Comparison of ENCODE assay signal across 13 cellular contexts in the genomic region with DNA sequence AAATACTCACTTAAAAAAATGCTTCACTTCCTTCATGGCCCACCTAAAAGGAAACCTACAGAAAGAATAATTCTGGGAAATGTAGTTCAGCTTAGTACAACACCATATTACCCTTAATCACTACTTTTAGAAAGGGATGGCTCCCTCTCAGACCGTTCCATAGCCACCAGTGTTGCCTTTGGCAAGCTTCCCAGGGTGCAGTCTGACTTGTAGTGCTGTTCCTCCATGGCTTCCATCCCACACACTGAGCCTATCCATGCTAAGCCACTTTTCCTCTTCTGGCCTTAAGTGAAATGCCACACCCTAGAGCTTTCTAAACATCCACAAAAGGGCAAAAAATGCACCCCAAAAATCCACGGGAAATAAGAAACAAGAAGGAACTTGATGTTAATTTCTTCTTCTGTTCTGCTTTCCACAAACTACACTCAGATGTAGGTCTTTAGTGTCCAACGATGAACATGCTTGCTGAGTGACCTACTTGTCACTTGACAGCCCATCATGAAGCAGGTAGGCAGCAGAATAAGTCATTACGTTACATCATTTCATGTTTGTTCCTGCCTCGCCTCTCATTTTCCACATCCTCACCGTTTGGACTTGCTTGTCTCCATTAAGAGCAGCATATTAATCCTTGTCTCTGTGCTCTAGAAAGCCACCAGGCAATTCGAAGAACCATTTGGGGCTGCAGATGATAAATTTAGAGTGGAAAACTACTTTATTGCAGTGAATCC.
DNase-seq lines count a peak whose midpoint lies in the region; ATAC-seq and TF ChIP-seq lines count a peak whose summit lies in the region.
"Had no signal": no experiment of that assay in that cellular context is flagged by ENCODE, and none has a peak within 500 bp of the region (broad histone marks: within the 10 kb centered on the region; RNA-seq: fewer than 3 reads in every experiment).

No MANE protein-coding gene starts in this region.

- no peaks in the 10 kb centered on the region for H3K4me1 ChIP-seq in H9 (ENCODE audit: insufficient read depth, low read length)
- no peaks in the 10 kb centered on the region for H3K4me1 ChIP-seq in PC-3 (ENCODE audit: insufficient read depth, low read length)
- no peaks in the 10 kb centered on the region for H3K4me1 ChIP-seq in osteoblast (ENCODE audit: insufficient read depth, low read length)

- WGBS in H9 (ENCODE audit: extremely low coverage, insufficient read length, low lambda C conversion rate): no CpG with 5 or more reads among the region's 7 CpGs

- H3K4me3 Mint-ChIP-seq in H9: no peak overlapping the region
- H3K4me3 Mint-ChIP-seq in stimulated activated naive CD8-positive, alpha-beta T cell treated with anti-CD3 and anti-CD28 coated beads, Interleukin-15, amount 100 ng/mL, for 72 hours: no peak overlapping the region
- H3K4me3 Mint-ChIP-seq: activated T-cell treated with anti-CD3 and anti-CD28 coated beads, Interleukin-2, amount 50 U/mL, for 72 hours; natural killer cell treated with Interleukin-12 subunit alpha and Interleukin-12 subunit beta and Interleukin-15 and Interleukin-18, amount 100 ng/mL, for 72 hours; stimulated activated naive CD8-positive, alpha-beta T cell treated with anti-CD3 and anti-CD28 coated beads, Interleukin-15, Interleukin-2, amounts not matched to agents 100 ng/mL and 50 ng/mL, for 24 hours had no signal

- no peaks in the 10 kb centered on the region for H3K79me1 ChIP-seq in H9 (ENCODE audit: insufficient read depth, low read depth, low read length, poor library complexity, severe bottlenecking)

- no peak overlapping the region for H3K9ac ChIP-seq in H9 (ENCODE audit: extremely low read depth, insufficient read length, low read length)
- H3K9ac ChIP-seq in PC-3 (ENCODE audit: low read length): no peak overlapping the region

- H3K36me3 ChIP-seq in PC-3 (ENCODE audit: low read depth, low read length) (no peaks in the 10 kb centered on the region), osteoblast (ENCODE audit: insufficient read depth, low read length) (no peaks in the 10 kb centered on the region)

- H3K27me3 ChIP-seq in H9 (ENCODE audit: insufficient read depth, low read length) (no peaks in the 10 kb centered on the region), PC-3 (ENCODE audit: low read length) (no peaks in the 10 kb centered on the region), osteoblast (ENCODE audit: insufficient read depth, low read length) (no peaks in the 10 kb centered on the region)

- no peaks in the 10 kb centered on the region; a peak in 1 of 4 replicates for H3K4me1 Mint-ChIP-seq in H9
- no peaks in the 10 kb centered on the region for H3K4me1 Mint-ChIP-seq in stimulated activated naive CD8-positive, alpha-beta T cell treated with anti-CD3 and anti-CD28 coated beads, Interleukin-15, amount 100 ng/mL, for 72 hours

- no peak overlapping the region for H2BK120ac ChIP-seq in H9 (ENCODE audit: low read depth, low read length, poor library complexity, severe bottlenecking)

- no peak for DNase-seq in H9
- peak; percentile 25 for DNase-seq in PC-3
- DNase-seq in fibroblast of mammary gland (ENCODE audit: low read depth): peak; percentile 79
- DNase-seq in osteoblast (ENCODE audit: insufficient read length, low spot score, missing footprints): peak; percentile 77
- DNase-seq in midbrain (lab: John Stamatoyannopoulos, UW): no peak
- DNase-seq in stimulated activated naive CD8-positive, alpha-beta T cell treated with anti-CD3 and anti-CD28 coated beads, Interleukin-15, amount 100 ng/mL, for 72 hours: no peak
- DNase-seq in middle frontal gyrus (ENCODE audit: extremely low spot score, low spot score): no peak
- no peak for DNase-seq in activated CD8-positive, alpha-beta memory T cell treated with anti-CD3 and anti-CD28 coated beads, Interleukin-2, amount 50 U/mL, for 4 hours
- DNase-seq: activated T-cell treated with anti-CD3 and anti-CD28 coated beads, Interleukin-2, amount 50 U/mL, for 72 hours; cortex of kidney; DMS79 had no signal

- POLR2A ChIA-PET in PC-3 (lab: Charles Lee; ENCODE audit: unreplicated experiment): interaction anchor here (0.5 to 0.6 kb wide), 2 partner anchors 151 to 746 kb away, joined by 3 to 4 read pairs; no protein-coding TSS in a partner anchor

- no peak overlapping the region for H3K23ac ChIP-seq in H9 (ENCODE audit: insufficient read length, low read depth, low read length)

- H3K79me2 ChIP-seq in H9 (ENCODE audit: insufficient read depth, low read length) (no peaks in the 10 kb centered on the region), PC-3 (ENCODE audit: low read length) (no peaks in the 10 kb centered on the region), osteoblast (ENCODE audit: insufficient read depth, low read length) (no peaks in the 10 kb centered on the region)

- H3K9me3 ChIP-seq in H9 (ENCODE audit: control insufficient read depth, low read depth, low read length) (no peaks in the 10 kb centered on the region), PC-3 (ENCODE audit: low read length) (no peaks in the 10 kb centered on the region), osteoblast (ENCODE audit: low read depth, low read length) (peaks cover 6% of the 10 kb centered on the region)

- TF ChIP-seq CTCF in H9 (conservative IDR thresholded peaks at IDR 0.05) (no peak), PC-3 (conservative IDR thresholded peaks at IDR 0.05; ENCODE audit: low read depth, low read length) (no peak), fibroblast of mammary gland (conservative IDR thresholded peaks at IDR 0.05; ENCODE audit: control insufficient read depth, insufficient read depth, low read depth, low read length) (no peak), osteoblast (IDR thresholded peaks at IDR 0.05; ENCODE audit: extremely low read depth, low read depth, low read length) (no peak)

- no peak overlapping the region for H3K27ac Mint-ChIP-seq in H9
- H3K27ac Mint-ChIP-seq in stimulated activated naive CD8-positive, alpha-beta T cell treated with anti-CD3 and anti-CD28 coated beads, Interleukin-15, amount 100 ng/mL, for 72 hours: no peak overlapping the region
- H3K27ac Mint-ChIP-seq: activated T-cell treated with anti-CD3 and anti-CD28 coated beads, Interleukin-2, amount 50 U/mL, for 72 hours; natural killer cell treated with Interleukin-12 subunit alpha and Interleukin-12 subunit beta and Interleukin-15 and Interleukin-18, amount 100 ng/mL, for 72 hours; stimulated activated naive CD8-positive, alpha-beta T cell treated with anti-CD3 and anti-CD28 coated beads, Interleukin-15, Interleukin-2, amounts not matched to agents 100 ng/mL and 50 ng/mL, for 24 hours had no signal

- H3K56ac ChIP-seq in H9 (ENCODE audit: insufficient read length, low read depth, low read length): no peak overlapping the region

- peaks cover 23 to 28% of the 10 kb centered on the region in 2 experiments for H3K9me3 Mint-ChIP-seq in H9
- H3K9me3 Mint-ChIP-seq in stimulated activated naive CD8-positive, alpha-beta T cell treated with anti-CD3 and anti-CD28 coated beads, Interleukin-15, amount 100 ng/mL, for 72 hours: peaks cover 19 to 32% of the 10 kb centered on the region in 2 donors

- H3K4me2 ChIP-seq in H9 (ENCODE audit: insufficient read depth, insufficient read length, low read length): no peak overlapping the region
- no peak overlapping the region for H3K4me2 ChIP-seq in PC-3 (ENCODE audit: low read length)
- no peak overlapping the region for H3K4me2 ChIP-seq in osteoblast (ENCODE audit: insufficient read depth, low read length)

- H4K20me1 ChIP-seq in H9 (ENCODE audit: control insufficient read depth, insufficient read depth, insufficient read length) (no peaks in the 10 kb centered on the region), PC-3 (ENCODE audit: low read length) (no peaks in the 10 kb centered on the region), osteoblast (ENCODE audit: insufficient read depth, low read length) (no peaks in the 10 kb centered on the region)

- no peaks in the 10 kb centered on the region; the same call in 1 of the 2 replicates for H3K27me3 Mint-ChIP-seq in H9 (ENCODE audit: low read depth)
- no peaks in the 10 kb centered on the region for H3K27me3 Mint-ChIP-seq in stimulated activated naive CD8-positive, alpha-beta T cell treated with anti-CD3 and anti-CD28 coated beads, Interleukin-15, amount 100 ng/mL, for 72 hours
- H3K27me3 Mint-ChIP-seq: natural killer cell treated with Interleukin-12 subunit alpha and Interleukin-12 subunit beta and Interleukin-15 and Interleukin-18, amount 100 ng/mL, for 72 hours; stimulated activated naive CD8-positive, alpha-beta T cell treated with anti-CD3 and anti-CD28 coated beads, Interleukin-15, Interleukin-2, amounts not matched to agents 100 ng/mL and 50 ng/mL, for 24 hours had no signal

- H3K27ac ChIP-seq in H9 (ENCODE audit: insufficient read length, low read depth, low read length) (no peak overlapping the region), PC-3 (ENCODE audit: low read length) (no peak overlapping the region), osteoblast (ENCODE audit: low read depth, low read length) (no peak overlapping the region)

- H2AK5ac ChIP-seq in H9 (ENCODE audit: insufficient read length, low read length): no peak overlapping the region

- H3K36me3 Mint-ChIP-seq in H9 (ENCODE audit: insufficient read depth in 1 of 3, low read depth in 3 of 3): peaks cover 11 to 28% (median 19%) of the 10 kb centered on the region in 3 experiments

- no peak overlapping the region for H4K91ac ChIP-seq in H9 (ENCODE audit: insufficient read length, low read depth, low read length)

- H3K4ac ChIP-seq in H9 (ENCODE audit: low read depth, low read length): no peak overlapping the region

- no peak overlapping the region for H3K18ac ChIP-seq in H9 (ENCODE audit: insufficient read length, low read depth, low read length)

- no peak overlapping the region for H2BK5ac ChIP-seq in H9 (ENCODE audit: insufficient read length, low read length)

- no peaks in the 10 kb centered on the region for H3K23me2 ChIP-seq in H9 (ENCODE audit: insufficient read length, low read depth, low read length, poor library complexity, severe bottlenecking)

- intact Hi-C loops in PC-3 (cut with micrococcal nuclease): no loop called here

- no peak overlapping the region for H2BK15ac ChIP-seq in H9 (ENCODE audit: low read depth, low read length)

- no peaks in the 10 kb centered on the region for H3F3A ChIP-seq in PC-3 (ENCODE audit: low read length, unreplicated experiment)

- no peak overlapping the region for H4K5ac ChIP-seq in H9 (ENCODE audit: insufficient read length, low read depth, low read length)

- H2AFZ ChIP-seq in H9 (ENCODE audit: low read length) (peak overlapping the region; percentile 85), PC-3 (ENCODE audit: low read length) (no peak overlapping the region), osteoblast (ENCODE audit: low read length) (peak overlapping the region; percentile 1)

- no peak overlapping the region for H2BK20ac ChIP-seq in H9 (ENCODE audit: low read depth, low read length, poor library complexity, severe bottlenecking)

- CTCF ChIA-PET in PC-3 (lab: Charles Lee): no interaction called here

- H4K8ac ChIP-seq in H9 (replicated peaks; ENCODE audit: insufficient read length, low read depth, low read length): no peak overlapping the region

- H2BK12ac ChIP-seq in H9 (ENCODE audit: insufficient read length, low read depth, low read length): no peak overlapping the region

- ATAC-seq in PC-3: no peak; the same call in 1 of the 2 replicates
- no peak for ATAC-seq in stimulated activated naive CD8-positive, alpha-beta T cell treated with anti-CD3 and anti-CD28 coated beads, Interleukin-15, amount 100 ng/mL, for 72 hours
- ATAC-seq: activated T-cell treated with anti-CD3 and anti-CD28 coated beads, Interleukin-2, amount 50 U/mL, for 72 hours; natural killer cell treated with Interleukin-12 subunit alpha and Interleukin-12 subunit beta and Interleukin-15 and Interleukin-18, amount 100 ng/mL, for 72 hours had no signal

- H3K4me3 ChIP-seq in PC-3 (ENCODE audit: low read length) (no peak overlapping the region), fibroblast of mammary gland (ENCODE audit: control insufficient read depth, low read depth, low read length) (no peak overlapping the region), osteoblast (ENCODE audit: insufficient read depth, low read length) (no peak overlapping the region)

- no TSS peak for BruUV-seq in PC-3 (replicated peaks; lab: Mats Ljungman, UMichigan)

- no peak overlapping the region for H3K14ac ChIP-seq in H9 (ENCODE audit: insufficient read depth, low read length)

- no peak overlapping the region for H3T11ph ChIP-seq in H9 (ENCODE audit: low read length)

- H3K9me2 ChIP-seq in PC-3 (replicated peaks; ENCODE audit: low read length): no peaks in the 10 kb centered on the region

Comparison
In these comparisons a context has a peak if more than half of its experiments do, and no peak if none do; other contexts are left out.
1. DNase-seq: peak in PC-3 (single experiment), fibroblast of mammary gland (single experiment) and osteoblast (single experiment); none in H9 (single experiment), midbrain (single experiment), stimulated activated naive CD8-positive, alpha-beta T cell treated with anti-CD3 and anti-CD28 coated beads, Interleukin-15, amount 100 ng/mL, for 72 hours (0 of 2), middle frontal gyrus (single experiment) and activated CD8-positive, alpha-beta memory T cell treated with anti-CD3 and anti-CD28 coated beads, Interleukin-2, amount 50 U/mL, for 4 hours (single experiment).